In genomic region chr2:192500550-192501200, GRCh38 we compare ENCODE assay signal across 9 cellular contexts.
A peak's percentile ranks its signal among the peaks of the same experiment; 100 is the strongest.
DNase-seq lines count a peak whose midpoint lies in the region; ATAC-seq and TF ChIP-seq lines count a peak whose summit lies in the region.
"Had no signal": no experiment of that assay in that cellular context is flagged by ENCODE, and none has a peak within 500 bp of the region (broad histone marks: within the 10 kb centered on the region; RNA-seq: fewer than 3 reads in every experiment).

No MANE protein-coding gene starts in this region.

- H3K27ac Mint-ChIP-seq in CD14-positive monocyte: no peak overlapping the region
- H3K27ac Mint-ChIP-seq in glutamatergic neuron (ENCODE audit: unreplicated experiment): no peak overlapping the region
- H3K27ac Mint-ChIP-seq in T-cell: no peak overlapping the region

- ATAC-seq in foreskin keratinocyte: peak; percentile 99
- ATAC-seq in T-cell (replicated peaks in 1 of 4): no peak

- intact Hi-C loops in CD14-positive monocyte (cut with micrococcal nuclease): no loop called here

- CTCF ChIA-PET in T-cell (lab: Charles Lee): interaction anchor here in 1 of 2 donors (0.6 kb wide), 1 partner anchor 995 kb away, joined by 3 read pairs; no protein-coding TSS in a partner anchor

- POLR2A ChIA-PET in T-cell (lab: Charles Lee): no interaction called here

- no peak overlapping the region for H3K4me3 ChIP-seq in MG63

- no peaks in the 10 kb centered on the region for H3K36me3 Mint-ChIP-seq in CD14-positive monocyte
- no peaks in the 10 kb centered on the region for H3K36me3 Mint-ChIP-seq in glutamatergic neuron (ENCODE audit: unreplicated experiment)
- H3K36me3 Mint-ChIP-seq in T-cell: no peaks in the 10 kb centered on the region

- H3K9me3 Mint-ChIP-seq in CD14-positive monocyte (peaks cover 0 to 7% (median 0%) of the 10 kb centered on the region in 7 donors), glutamatergic neuron (ENCODE audit: unreplicated experiment) (no peaks in the 10 kb centered on the region), T-cell (no peaks in the 10 kb centered on the region)
- H3K9me3 Mint-ChIP-seq: central memory CD8-positive, alpha-beta T cell had no signal

- no peak overlapping the region for H3K27ac ChIP-seq in foreskin keratinocyte

- H3K27me3 ChIP-seq in MG63: no peaks in the 10 kb centered on the region
- no peaks in the 10 kb centered on the region for H3K27me3 ChIP-seq in foreskin keratinocyte

- TF ChIP-seq CTCF in foreskin keratinocyte (conservative IDR thresholded peaks at IDR 0.05) (no peak), CD14-positive monocyte (IDR thresholded peaks at IDR 0.05) (no peak), glutamatergic neuron (IDR thresholded peaks at IDR 0.05; ENCODE audit: partially characterized antibody, unreplicated experiment) (no peak)

- H3K4me1 ChIP-seq in foreskin keratinocyte: peaks cover 6% of the 10 kb centered on the region

- peaks cover 3% of the 10 kb centered on the region; the same call in 1 of the 2 replicates for H3K9me3 ChIP-seq in MG63

- H3K36me3 ChIP-seq in MG63: no peaks in the 10 kb centered on the region

- H3K4me3 Mint-ChIP-seq in CD14-positive monocyte (no peak overlapping the region), glutamatergic neuron (ENCODE audit: unreplicated experiment) (no peak overlapping the region), T-cell (no peak overlapping the region)
- H3K4me3 Mint-ChIP-seq: central memory CD8-positive, alpha-beta T cell had no signal

- no peaks in the 10 kb centered on the region for H3K4me1 Mint-ChIP-seq in CD14-positive monocyte
- no peaks in the 10 kb centered on the region for H3K4me1 Mint-ChIP-seq in glutamatergic neuron (ENCODE audit: low read depth, unreplicated experiment)
- no peaks in the 10 kb centered on the region for H3K4me1 Mint-ChIP-seq in T-cell
- H3K4me1 Mint-ChIP-seq: central memory CD8-positive, alpha-beta T cell had no signal

- peaks cover 0 to 2% (median 0%) of the 10 kb centered on the region in 3 donors for H3K27me3 Mint-ChIP-seq in CD14-positive monocyte (ENCODE audit: low read depth in 3 of 3)
- no peaks in the 10 kb centered on the region for H3K27me3 Mint-ChIP-seq in glutamatergic neuron (ENCODE audit: unreplicated experiment)
- no peaks in the 10 kb centered on the region for H3K27me3 Mint-ChIP-seq in T-cell
- H3K27me3 Mint-ChIP-seq: central memory CD8-positive, alpha-beta T cell had no signal

- peak; percentile 96 for DNase-seq in ELR (ENCODE audit: low read depth)
- peak; percentile 92 for DNase-seq in HCEC 1CT
- DNase-seq in MG63: peak; percentile 92
- peak; percentile 87 for DNase-seq in foreskin keratinocyte
- DNase-seq in CD14-positive monocyte (ENCODE audit: low spot score): no peak
- no peak for DNase-seq in GM19240 (ENCODE audit: insufficient read length, low spot score)
- no peak for DNase-seq in glutamatergic neuron
- DNase-seq in T-cell: no peak

Comparison
In these comparisons a context has a peak if more than half of its experiments do, and no peak if none do; other contexts are left out.
1. DNase-seq: peak in ELR (single experiment), HCEC 1CT (single experiment), MG63 (single experiment) and foreskin keratinocyte (2 of 2); none in CD14-positive monocyte (single experiment), GM19240 (single experiment), glutamatergic neuron (single experiment) and T-cell (0 of 34).